8 cellular contexts compared by ENCODE assay signal in genomic region chr4:123102897-123103489, GRCh38.
DNase-seq lines count a peak whose midpoint lies in the region; ATAC-seq, FAIRE-seq and TF ChIP-seq lines count a peak whose summit lies in the region.

No MANE protein-coding gene starts in this region.

- peak; percentile 71 for TF ChIP-seq CTCF in BE2C (IDR thresholded peaks at IDR 0.05; ENCODE audit: low read depth, low read length)
- peak; percentile 75 for TF ChIP-seq CTCF in nephron progenitor cell (IDR thresholded peaks at IDR 0.05)

- peaks cover 34% of the 10 kb centered on the region for H3K4me1 Mint-ChIP-seq in nephron progenitor cell

- H3K27me3 ChIP-seq in BE2C: no peaks in the 10 kb centered on the region

- H3K4me1 ChIP-seq in BE2C: no peaks in the 10 kb centered on the region

- ATAC-seq in HG03060 (IDR thresholded peaks at IDR 0.05; ENCODE audit: low read depth, unreplicated experiment): peak; percentile 60

- peak; percentile 69 for FAIRE-seq in GM18507 (lab: Jason Lieb, UNC)

- H3K36me3 Mint-ChIP-seq in nephron progenitor cell (ENCODE audit: low read depth): peaks cover 10% of the 10 kb centered on the region

- no peaks in the 10 kb centered on the region for H3K36me3 ChIP-seq in BE2C

- no peak overlapping the region for H3K27ac Mint-ChIP-seq in nephron progenitor cell

- no peak overlapping the region for H3K4me3 Mint-ChIP-seq in nephron progenitor cell

- no peaks in the 10 kb centered on the region for H3K9me3 ChIP-seq in BE2C

- DNase-seq in BE2C (no peak), GM18507 (ENCODE audit: extremely low spot score, insufficient read length, low read depth) (no peak), OCI-M1 (lab: John Stamatoyannopoulos, UW) (peak; percentile 52), erythroblast (lab: John Stamatoyannopoulos, UW) (peak; percentile 53 to 57), nephron progenitor cell (no peak), amniotic stem cell (lab: John Stamatoyannopoulos, UW) (no peak), KG1 (lab: John Stamatoyannopoulos, UW) (no peak)

- H3K4me3 ChIP-seq in BE2C (ENCODE audit: low read depth, low read length): no peak overlapping the region

- H3K27me3 Mint-ChIP-seq in nephron progenitor cell (ENCODE audit: low read depth, poor library complexity): no peaks in the 10 kb centered on the region

- H3K9me3 Mint-ChIP-seq in nephron progenitor cell: no peaks in the 10 kb centered on the region

- no peak for TF ChIP-seq POLR2A in erythroblast (IDR thresholded peaks at IDR 0.05; ENCODE audit: low read length)

Comparison
In these comparisons a context has a peak if more than half of its experiments do, and no peak if none do; other contexts are left out.
1. DNase-seq: peak in OCI-M1 (single experiment) and erythroblast (2 of 2); none in BE2C (single experiment), GM18507 (single experiment), nephron progenitor cell (single experiment), amniotic stem cell (single experiment) and KG1 (single experiment).